Comparison of ENCODE assay signal across 8 cellular contexts in genomic region chr14:100236873-100237272, GRCh38. TPM values are rescaled to one million over a fixed set of nuclear protein-coding genes. Genes with fewer than 3 reads are reported as not detected.
A peak's percentile ranks its signal among the peaks of the same experiment; 100 is the strongest.
DNase-seq lines count a peak whose midpoint lies in the region; ATAC-seq and TF ChIP-seq lines count a peak whose summit lies in the region.

No MANE protein-coding gene starts in this region.

- TF ChIP-seq CTCF in cardiac muscle cell (IDR thresholded peaks at IDR 0.05; ENCODE audit: low read depth, low read length) = no peak
- TF ChIP-seq CTCF in kidney epithelial cell (IDR thresholded peaks at IDR 0.05; ENCODE audit: insufficient read depth, low read length, poor library complexity, severe bottlenecking) = no peak
- TF ChIP-seq CTCF in type B pancreatic cell (conservative IDR thresholded peaks at IDR 0.05) = no peak
- no peak for TF ChIP-seq CTCF in mucosa of descending colon (IDR thresholded peaks at IDR 0.05)

- H3K4me1 ChIP-seq in cardiac muscle cell (ENCODE audit: low read depth) (peaks cover 12% of the 10 kb centered on the region), mucosa of descending colon (ENCODE audit: low read depth) (peaks cover 23% of the 10 kb centered on the region)

- H3K27me3 ChIP-seq in cardiac muscle cell (no peaks in the 10 kb centered on the region), kidney epithelial cell (ENCODE audit: control insufficient read depth, insufficient read depth, low read length) (no peaks in the 10 kb centered on the region)

- H3K36me3 ChIP-seq in cardiac muscle cell = no peaks in the 10 kb centered on the region
- no peaks in the 10 kb centered on the region for H3K36me3 ChIP-seq in kidney epithelial cell (ENCODE audit: control insufficient read depth, insufficient read depth, low read length)
- H3K36me3 ChIP-seq in mucosa of descending colon (ENCODE audit: low read depth) = no peaks in the 10 kb centered on the region

- H3K27ac Mint-ChIP-seq in activated T-helper 1 cell treated with anti-CD3 and anti-CD28 coated beads, Interleukin-12 subunit alpha, Interleukin-12 subunit beta, Interleukin-2, Interleukin-4 antibody, amounts not matched to agents 30 ng/mL and 10 ng/mL and 1 ng/mL, durations not matched to agents 14 hours and 24 hours and 36 hours = peak overlapping the region; percentile 94
- peak overlapping the region; percentile 98 for H3K27ac Mint-ChIP-seq in type B pancreatic cell

- H3K4me3 Mint-ChIP-seq in activated T-helper 1 cell treated with anti-CD3 and anti-CD28 coated beads, Interleukin-12 subunit alpha, Interleukin-12 subunit beta, Interleukin-2, Interleukin-4 antibody, amounts not matched to agents 30 ng/mL and 10 ng/mL and 1 ng/mL, durations not matched to agents 14 hours and 24 hours and 36 hours = peak overlapping the region; percentile 92
- H3K4me3 Mint-ChIP-seq in type B pancreatic cell = peak overlapping the region; percentile 95

- intact Hi-C loops in left ventricle myocardium superior (cut with micrococcal nuclease) (no loop called here), mucosa of descending colon (cut with DNase I, micrococcal nuclease) (no loop called here)
- intact Hi-C loops in activated T-helper 1 cell treated with anti-CD3 and anti-CD28 coated beads, Interleukin-12 subunit alpha, Interleukin-12 subunit beta, Interleukin-2, Interleukin-4 antibody, amounts not matched to agents 30 ng/mL and 10 ng/mL and 1 ng/mL, durations not matched to agents 14 hours and 24 hours and 36 hours (cut with micrococcal nuclease) = loop anchor here (5.0 kb wide), 1 partner anchor 555 kb away; the partner anchor contains the start of gene CYP46A1

- H3K4me3 ChIP-seq in cardiac muscle cell (peak overlapping the region; percentile 99), kidney epithelial cell (ENCODE audit: low read depth, low read length) (peak overlapping the region; percentile 95), mucosa of descending colon (no peak overlapping the region)

- H3K27ac ChIP-seq in cardiac muscle cell = peak overlapping the region; percentile 100

- DNase-seq in cardiac muscle cell (ENCODE audit: low read depth in 1 of 2, low spot score in 1 of 2) = no peak
- DNase-seq in left ventricle myocardium superior = no peak
- DNase-seq in activated T-helper 1 cell treated with anti-CD3 and anti-CD28 coated beads, Interleukin-12 subunit alpha, Interleukin-12 subunit beta, Interleukin-2, Interleukin-4 antibody, amounts not matched to agents 30 ng/mL and 10 ng/mL and 1 ng/mL, durations not matched to agents 14 hours and 24 hours and 36 hours (ENCODE audit: low spot score) = no peak
- DNase-seq in kidney epithelial cell (ENCODE audit: low read depth) = no peak
- no peak for DNase-seq in type B pancreatic cell (ENCODE audit: extremely low spot score, unreplicated experiment)
- no peak for DNase-seq in mucosa of descending colon

- peaks cover 51% of the 10 kb centered on the region for H3K4me1 Mint-ChIP-seq in activated T-helper 1 cell treated with anti-CD3 and anti-CD28 coated beads, Interleukin-12 subunit alpha, Interleukin-12 subunit beta, Interleukin-2, Interleukin-4 antibody, amounts not matched to agents 30 ng/mL and 10 ng/mL and 1 ng/mL, durations not matched to agents 14 hours and 24 hours and 36 hours (ENCODE audit: low read depth)
- peaks cover 25% of the 10 kb centered on the region for H3K4me1 Mint-ChIP-seq in type B pancreatic cell (ENCODE audit: unreplicated experiment)

- H3K9me3 ChIP-seq in cardiac muscle cell (ENCODE audit: low read depth) = no peaks in the 10 kb centered on the region
- no peaks in the 10 kb centered on the region for H3K9me3 ChIP-seq in mucosa of descending colon

- ATAC-seq in left ventricle myocardium superior = no peak
- ATAC-seq in GM18873 (IDR thresholded peaks at IDR 0.05; ENCODE audit: low FRiP score, unreplicated experiment) = no peak
- no peak for ATAC-seq in GM21515 (IDR thresholded peaks at IDR 0.05; ENCODE audit: unreplicated experiment)
- no peak for ATAC-seq in mucosa of descending colon

- H3K27me3 Mint-ChIP-seq in activated T-helper 1 cell treated with anti-CD3 and anti-CD28 coated beads, Interleukin-12 subunit alpha, Interleukin-12 subunit beta, Interleukin-2, Interleukin-4 antibody, amounts not matched to agents 30 ng/mL and 10 ng/mL and 1 ng/mL, durations not matched to agents 14 hours and 24 hours and 36 hours (ENCODE audit: insufficient read depth) = no peaks in the 10 kb centered on the region
- no peaks in the 10 kb centered on the region for H3K27me3 Mint-ChIP-seq in type B pancreatic cell

- no peaks in the 10 kb centered on the region for H3K9me3 Mint-ChIP-seq in activated T-helper 1 cell treated with anti-CD3 and anti-CD28 coated beads, Interleukin-12 subunit alpha, Interleukin-12 subunit beta, Interleukin-2, Interleukin-4 antibody, amounts not matched to agents 30 ng/mL and 10 ng/mL and 1 ng/mL, durations not matched to agents 14 hours and 24 hours and 36 hours
- no peaks in the 10 kb centered on the region for H3K9me3 Mint-ChIP-seq in type B pancreatic cell

- H3K36me3 Mint-ChIP-seq in activated T-helper 1 cell treated with anti-CD3 and anti-CD28 coated beads, Interleukin-12 subunit alpha, Interleukin-12 subunit beta, Interleukin-2, Interleukin-4 antibody, amounts not matched to agents 30 ng/mL and 10 ng/mL and 1 ng/mL, durations not matched to agents 14 hours and 24 hours and 36 hours (ENCODE audit: low read depth) = peaks cover 21% of the 10 kb centered on the region
- peaks cover 11% of the 10 kb centered on the region for H3K36me3 Mint-ChIP-seq in type B pancreatic cell

RNA-seq across cellular contexts. Expression of gene YY1, which starts 2.1 kb away (rescaled TPM):
- total RNA-seq in cardiac muscle cell (64.2 and 73.4 TPM in 2 replicates), left ventricle myocardium superior (48.1 TPM), kidney epithelial cell (40.9 and 46.4 TPM in 2 replicates), type B pancreatic cell (ENCODE audit: low replicate concordance) (79.8 and 98.0 TPM in 2 replicates), mucosa of descending colon (10 to 100 TPM; 60.8 to 78.7 (median 72.9) TPM)
- 27.0 and 28.6 TPM in 2 replicates for polyA plus RNA-seq in cardiac muscle cell
- total RNA-seq in activated T-helper 1 cell treated with anti-CD3 and anti-CD28 coated beads, Interleukin-12 subunit alpha, Interleukin-12 subunit beta, Interleukin-2, Interleukin-4 antibody, amounts not matched to agents 30 ng/mL and 10 ng/mL and 1 ng/mL, durations not matched to agents 14 hours and 24 hours and 36 hours = 109 and 110 TPM in 2 replicates
